Comparison of ENCODE assay signal across 8 cellular contexts in genomic region chr1:89198500-89199072, GRCh38. TPM values are rescaled to one million over a fixed set of nuclear protein-coding genes. Genes with fewer than 3 reads are reported as not detected.
A peak's percentile ranks its signal among the peaks of the same experiment; 100 is the strongest.
DNase-seq lines count a peak whose midpoint lies in the region; ATAC-seq, FAIRE-seq and TF ChIP-seq lines count a peak whose summit lies in the region.

GBP4 (minus strand) TSS chr1:89198942; CDS start chr1:89198834, 108 bp downstream.

- peak within 1 kb of the TSS; percentile 93 for H3K4me3 Mint-ChIP-seq in activated naive CD8-positive, alpha-beta T cell
- H3K4me3 Mint-ChIP-seq in chondrocyte (ENCODE audit: unreplicated experiment), result no peak within 1 kb of the TSS

- TF ChIP-seq CTCF in chondrocyte (IDR thresholded peaks at IDR 0.05), result no peak

- peaks cover 83% of the 10 kb centered on the region for H3K4me1 Mint-ChIP-seq in activated naive CD8-positive, alpha-beta T cell (ENCODE audit: low read depth)
- H3K4me1 Mint-ChIP-seq in chondrocyte (ENCODE audit: low read depth), result no peaks in the 10 kb centered on the region

- H3K27me3 Mint-ChIP-seq in activated naive CD8-positive, alpha-beta T cell, result no peaks in the 10 kb centered on the region
- peaks cover 3% of the 10 kb centered on the region for H3K27me3 Mint-ChIP-seq in chondrocyte (ENCODE audit: low read depth)

- no peaks in the 10 kb centered on the region for H3K9me3 Mint-ChIP-seq in activated naive CD8-positive, alpha-beta T cell (ENCODE audit: low read depth)
- H3K9me3 Mint-ChIP-seq in chondrocyte (ENCODE audit: low read depth), result no peaks in the 10 kb centered on the region

- peak within 1 kb of the TSS; percentile 28 for H3K4me3 ChIP-seq in SJSA1

- TF ChIP-seq POLR2A in GM12891 (IDR thresholded peaks at IDR 0.05; ENCODE audit: low read depth, low read length), result 0 out of 2 replicates have a peak, but pooled peaks have one; percentile 46

- ATAC-seq in HG02610 (IDR thresholded peaks at IDR 0.05; ENCODE audit: unreplicated experiment), result peak; percentile 68

- no peaks in the 10 kb centered on the region for H3K27me3 ChIP-seq in SJSA1 (replicated peaks)

- no peak for DNase-seq in GM12891 (ENCODE audit: insufficient read length, low spot score)
- peak in 1 of 2 experiments; percentile 30 for DNase-seq in SJSA1 (ENCODE audit: low read depth in 1 of 2, low spot score in 2 of 2)
- DNase-seq in hepatic stellate cell (ENCODE audit: low spot score), result peak; percentile 31
- DNase-seq in smooth muscle cell of the brain vasculature (ENCODE audit: low read depth, low spot score), result peak; percentile 10
- no peak for DNase-seq in NCI-H524 (lab: John Stamatoyannopoulos, UW)
- DNase-seq in chondrocyte (ENCODE audit: low spot score), result no peak

- peaks cover 29% of the 10 kb centered on the region for H3K36me3 Mint-ChIP-seq in activated naive CD8-positive, alpha-beta T cell
- no peaks in the 10 kb centered on the region for H3K36me3 Mint-ChIP-seq in chondrocyte (ENCODE audit: low read depth)

- H3K9me3 ChIP-seq in SJSA1 (replicated peaks), result no peaks in the 10 kb centered on the region

- H3K27ac ChIP-seq in SJSA1, result no peak within 1 kb of the TSS

- H3K4me1 ChIP-seq in SJSA1 (replicated peaks), result no peaks in the 10 kb centered on the region; the same call in 1 of the 2 replicates

- peak within 1 kb of the TSS; percentile 98 for H3K27ac Mint-ChIP-seq in activated naive CD8-positive, alpha-beta T cell
- no peak within 1 kb of the TSS for H3K27ac Mint-ChIP-seq in chondrocyte (ENCODE audit: unreplicated experiment)

- no peaks in the 10 kb centered on the region for H3K36me3 ChIP-seq in SJSA1

- no peak for FAIRE-seq in GM12891 (lab: Jason Lieb, UNC)

TF ChIP-seq in GM12891, 5 proteins besides CTCF, POLR2A, EP300 and RAD21:
- no peak for TF ChIP-seq PAX5 (IDR thresholded peaks at IDR 0.05; ENCODE audit: insufficient read depth, low read length, severe bottlenecking)
- no peak for TF ChIP-seq POU2F2 (IDR thresholded peaks at IDR 0.05; ENCODE audit: low read depth, low read length)
- 0 out of 2 replicates have a peak, but pooled peaks have one; percentile 33 for TF ChIP-seq POLR2AphosphoS5 (IDR thresholded peaks at IDR 0.05; ENCODE audit: low read depth, low read length)
- 0 out of 2 replicates have a peak, but pooled peaks have one; percentile 41 for TF ChIP-seq TAF1 (IDR thresholded peaks at IDR 0.05; ENCODE audit: low read depth, low read length)
- peak; percentile 48; the same call in 1 of the 2 replicates for TF ChIP-seq SPI1 (IDR thresholded peaks at IDR 0.05; ENCODE audit: low read depth, low read length)

RNA-seq across cellular contexts. Expression of gene GBP4, which starts in this region (rescaled TPM):
- 10.6 TPM for polyA plus RNA-seq in GM12891 (2012; ENCODE audit: low read depth, missing spikeins)
- 0.56 and 2.3 TPM in 2 replicates for total RNA-seq in SJSA1 (2014; rRNA removed; shearing (Covaris generic))
- total RNA-seq in chondrocyte, result not detected in 3 replicates

Comparison
In these comparisons a context has a peak if more than half of its experiments do, and no peak if none do; other contexts are left out.
1. DNase-seq: peak in hepatic stellate cell (single experiment) and smooth muscle cell of the brain vasculature (single experiment); none in GM12891 (single experiment), NCI-H524 (0 of 2) and chondrocyte (single experiment).